In the genomic region with DNA sequence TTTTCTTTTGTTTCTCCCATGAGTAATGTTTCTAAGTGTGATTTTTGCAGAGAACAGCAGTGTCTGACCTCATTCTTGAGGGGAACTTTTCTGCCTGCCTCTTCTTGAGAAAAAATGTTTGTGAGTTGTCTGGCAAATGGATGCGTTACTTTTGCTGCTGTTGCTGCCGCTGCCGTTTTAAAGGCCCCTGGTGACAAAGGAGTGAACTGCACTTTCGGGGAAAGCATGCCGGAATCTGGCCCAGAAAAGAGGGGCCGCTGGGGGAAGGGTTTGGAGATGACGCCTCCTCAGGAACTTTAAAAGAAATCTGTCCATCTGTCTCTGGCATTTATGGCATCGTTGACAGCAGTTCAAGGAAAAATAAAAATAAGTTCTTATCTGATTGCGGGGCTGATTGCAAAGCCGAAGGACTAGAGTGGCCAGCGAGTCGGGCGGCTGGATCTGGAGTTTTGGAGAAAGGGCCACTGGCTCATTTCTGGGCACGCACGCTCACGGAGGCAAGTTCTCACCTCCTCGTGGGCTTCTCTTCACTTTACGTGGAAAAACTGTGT, we compare ENCODE assay signal across 8 cellular contexts. TPM values are rescaled to one million over a fixed set of nuclear protein-coding genes. Genes with fewer than 3 reads are reported as not detected.
DNase-seq lines count a peak whose midpoint lies in the region; ATAC-seq and TF ChIP-seq lines count a peak whose summit lies in the region.

No MANE protein-coding gene starts in this region.

- peak overlapping the region; percentile 26 for H3K4me3 Mint-ChIP-seq in activated CD8-positive, alpha-beta T cell treated with anti-CD3 and anti-CD28 coated beads for 36 hours

- H3K27ac Mint-ChIP-seq in activated CD8-positive, alpha-beta T cell treated with anti-CD3 and anti-CD28 coated beads for 36 hours: peak overlapping the region; percentile 37

- peaks cover 65% of the 10 kb centered on the region for H3K4me1 Mint-ChIP-seq in activated CD8-positive, alpha-beta T cell treated with anti-CD3 and anti-CD28 coated beads for 36 hours (ENCODE audit: low read depth)

- H3K9me3 Mint-ChIP-seq in activated CD8-positive, alpha-beta T cell treated with anti-CD3 and anti-CD28 coated beads for 36 hours: no peaks in the 10 kb centered on the region

- POLR2A ChIA-PET in activated CD8-positive, alpha-beta T cell treated with anti-CD3 and anti-CD28 coated beads for 36 hours (lab: Charles Lee): no interaction called here

- no peaks in the 10 kb centered on the region for H3K27me3 Mint-ChIP-seq in activated CD8-positive, alpha-beta T cell treated with anti-CD3 and anti-CD28 coated beads for 36 hours

- no peaks in the 10 kb centered on the region for H3K36me3 Mint-ChIP-seq in activated CD8-positive, alpha-beta T cell treated with anti-CD3 and anti-CD28 coated beads for 36 hours (ENCODE audit: low read depth)

- H3K9me3 ChIP-seq in BE2C (no peaks in the 10 kb centered on the region), prostate gland (no peaks in the 10 kb centered on the region)

- H3K4me3 ChIP-seq in BE2C (ENCODE audit: low read depth, low read length): peak overlapping the region; percentile 15; the same call in 1 of the 2 replicates
- no peak overlapping the region for H3K4me3 ChIP-seq in fibroblast of pulmonary artery (replicated peaks; ENCODE audit: low read depth, low read length)
- H3K4me3 ChIP-seq in prostate gland: peak overlapping the region in 1 of 2 donors; percentile 6

- H3K27me3 ChIP-seq in BE2C (peaks cover 63% of the 10 kb centered on the region), prostate gland (replicated peaks; ENCODE audit: insufficient read depth) (no peaks in the 10 kb centered on the region)

- peak; percentile 57 for DNase-seq in BE2C
- peak; percentile 4 for DNase-seq in HT1080 (ENCODE audit: low read depth)
- peak; percentile 54 for DNase-seq in activated CD8-positive, alpha-beta T cell treated with anti-CD3 and anti-CD28 coated beads for 36 hours
- peak; percentile 79 for DNase-seq in fibroblast of pulmonary artery (ENCODE audit: low read depth)
- DNase-seq in prostate gland (ENCODE audit: low spot score): no peak

- TF ChIP-seq CTCF in BE2C (IDR thresholded peaks at IDR 0.05; ENCODE audit: low read depth, low read length) (peak; percentile 80), fibroblast of pulmonary artery (IDR thresholded peaks at IDR 0.05; ENCODE audit: low read length, missing control alignments) (peak; percentile 69), prostate gland (IDR thresholded peaks at IDR 0.05) (peak in 3 of 4 experiments; percentile 21 to 57 (median 56))
- peak; percentile 67 for TF ChIP-seq CTCF in activated CD8-positive, alpha-beta T cell treated with anti-CD3 and anti-CD28 coated beads for 36 hours (IDR thresholded peaks at IDR 0.05)

- ATAC-seq in activated CD8-positive, alpha-beta T cell treated with anti-CD3 and anti-CD28 coated beads for 36 hours: peak; percentile 22
- ATAC-seq in GM21717 (IDR thresholded peaks at IDR 0.05; ENCODE audit: unreplicated experiment) (no peak), GM18909 (IDR thresholded peaks at IDR 0.05; ENCODE audit: poor library complexity, unreplicated experiment) (no peak), HG03045 (IDR thresholded peaks at IDR 0.05; ENCODE audit: unreplicated experiment) (no peak)

- TF ChIP-seq POLR2A in prostate gland (IDR thresholded peaks at IDR 0.05): no peak

- H3K4me1 ChIP-seq in BE2C (no peaks in the 10 kb centered on the region), prostate gland (replicated peaks) (peaks cover 57% of the 10 kb centered on the region)

- no peaks in the 10 kb centered on the region for H3K36me3 ChIP-seq in BE2C
- H3K36me3 ChIP-seq in prostate gland: peaks cover 12 to 13% of the 10 kb centered on the region in 2 donors

- CTCF ChIA-PET in activated CD8-positive, alpha-beta T cell treated with anti-CD3 and anti-CD28 coated beads for 36 hours (lab: Charles Lee): no interaction called here

- peak overlapping the region; percentile 40 to 69 for H3K27ac ChIP-seq in prostate gland

- WGBS in prostate gland: 24% methylated on average over 18 of the region's 18 CpGs

- intact Hi-C loops in activated CD8-positive, alpha-beta T cell treated with anti-CD3 and anti-CD28 coated beads for 36 hours (cut with micrococcal nuclease): loop anchor here (10.0 kb wide), 1 partner anchor 89 kb away; no protein-coding TSS in a partner anchor
- intact Hi-C loops in prostate gland (cut with DNase I): no loop called here

RNA-seq across cellular contexts. Expression of gene ZBTB16, which starts 16.5 kb away (rescaled TPM):
- polyA plus RNA-seq in BE2C (2012; ENCODE audit: insufficient read depth, insufficient read length, low read depth): not detected
- not detected in 2 replicates for total RNA-seq in HT1080 (2014; rRNA removed; shearing (Covaris generic))
- not detected in 2 replicates for polyA plus RNA-seq in HT1080 (2015; cell fraction: cytosol; rRNA removed)
- not detected in 2 replicates for polyA plus RNA-seq in HT1080 (2015; cell fraction: nucleus; rRNA removed)
- total RNA-seq in activated CD8-positive, alpha-beta T cell treated with anti-CD3 and anti-CD28 coated beads for 36 hours: 10 to 100 TPM in 1 of 2 experiments, 1 to 10 TPM in 1; 9.5 to 10.1 TPM
- total RNA-seq in prostate gland: 100 to 1,000 TPM; 171 to 230 TPM

Comparison
In these comparisons a context has a peak if more than half of its experiments do, and no peak if none do; other contexts are left out.
1. RNA of gene ZBTB16, which starts 16.5 kb away (total RNA-seq): 171 to 230 TPM in prostate gland; 9.5 to 10.1 TPM in activated CD8-positive, alpha-beta T cell treated with anti-CD3 and anti-CD28 coated beads for 36 hours and not detected in HT1080; every median in the first group is over 10 times any median in the second.
2. Peak in every context shown above with its lines, with median percentiles within 50 percentile points of each other: CTCF ChIP-seq.